1 cellular context compared by ENCODE assay signal in the genomic region with DNA sequence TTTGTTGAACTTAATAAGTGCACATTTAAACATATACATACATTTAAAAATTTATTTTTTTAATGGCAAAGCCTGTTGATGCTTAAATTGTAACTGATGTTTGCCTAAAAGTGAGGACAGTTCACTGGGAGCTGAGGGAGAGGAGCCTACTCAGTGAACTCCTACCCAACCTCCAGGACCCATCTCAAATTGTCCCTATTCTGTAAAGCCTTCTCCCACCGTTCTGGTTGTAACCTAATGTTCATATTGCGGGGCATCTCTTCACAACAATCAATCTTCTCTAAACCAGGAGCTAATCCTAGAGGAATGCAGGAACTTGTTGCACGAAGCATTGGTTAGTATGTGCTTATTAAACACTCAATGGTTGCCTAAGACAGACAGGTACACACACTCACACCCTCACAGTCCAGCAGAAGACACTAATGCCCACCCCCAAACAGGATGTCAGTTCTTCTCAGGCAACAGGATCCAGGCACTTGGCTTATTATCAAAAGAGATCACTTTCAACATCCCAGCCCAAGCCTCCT.
A peak's percentile ranks its signal among the peaks of the same experiment; 100 is the strongest.
TF ChIP-seq lines count a peak whose summit lies in the region.

No MANE protein-coding gene starts in this region.

TF ChIP-seq in H1, 55 proteins besides CTCF, POLR2A, EP300 and RAD21:
- TF ChIP-seq SUZ12 (IDR thresholded peaks at IDR 0.05; ENCODE audit: low read length), result 0 out of 2 replicates have a peak, but pooled peaks have one; percentile 2
- no peak for TF ChIP-seq CBX8 (IDR thresholded peaks at IDR 0.05; ENCODE audit: borderline replicate concordance, low read depth, low read length)
